Comparison of ENCODE assay signal across 22 cellular contexts in the genomic region with DNA sequence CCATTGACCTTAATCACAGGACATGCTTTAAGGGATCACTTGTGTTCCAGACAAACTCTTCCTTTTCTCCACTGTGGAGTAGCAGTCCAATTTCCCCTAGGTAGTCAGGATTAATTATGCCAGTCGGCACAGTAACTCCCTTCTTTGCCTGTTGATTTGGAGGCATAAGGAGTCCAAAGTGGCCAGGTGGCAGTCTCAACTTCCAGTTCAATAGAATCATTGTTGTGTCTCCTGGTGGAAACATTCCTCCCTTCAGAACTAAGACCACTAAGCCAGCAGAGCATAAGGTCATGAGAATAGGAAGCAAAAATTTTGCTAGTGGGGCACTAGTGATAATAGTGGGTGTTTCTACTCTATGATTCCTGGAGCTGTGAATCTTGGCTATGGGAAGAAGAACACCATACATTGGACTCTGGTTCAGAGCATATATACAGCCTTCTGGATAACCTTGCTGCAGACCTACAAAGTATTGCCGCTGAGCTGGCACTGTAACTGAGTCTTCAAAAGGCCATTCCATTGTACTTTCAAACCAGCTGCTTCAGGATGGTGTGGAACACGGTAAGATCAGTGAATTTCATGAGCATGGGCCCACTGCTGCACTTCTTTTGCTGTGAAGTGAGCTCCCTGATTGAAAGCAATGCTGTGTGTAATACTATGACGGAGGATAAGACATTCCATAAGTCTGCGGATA.
"Had no signal": no experiment of that assay in that cellular context is flagged by ENCODE, and none has a peak within 500 bp of the region (broad histone marks: within the 10 kb centered on the region; RNA-seq: fewer than 3 reads in every experiment).

No MANE protein-coding gene starts in this region.

- DNase-seq: cortex of kidney; dorsolateral prefrontal cortex; effector CD8-positive, alpha-beta T cell; esophagus squamous epithelium; foreskin keratinocyte; left colon; left ventricle myocardium superior; mesendoderm; naive thymus-derived CD4-positive, alpha-beta T cell; nephron progenitor cell; right cardiac atrium; stimulated activated CD4-positive, alpha-beta T cell treated with anti-CD3 and anti-CD28 coated beads, Interleukin-4, amount 100 ng/mL, for 1 hour; stimulated activated CD8-positive, alpha-beta memory T cell treated with anti-CD3 and anti-CD28 coated beads, Interleukin-4, amount 100 ng/mL, for 48 hours; stimulated activated naive CD8-positive, alpha-beta T cell treated with anti-CD3 and anti-CD28 coated beads, Interleukin-15, Interleukin-2, amounts not matched to agents 100 U/mL and 50 U/mL, for 24 hours; upper lobe of right lung had no signal

- H3K27ac ChIP-seq: dorsolateral prefrontal cortex, esophagus squamous epithelium, foreskin keratinocyte, hepatocyte, neutrophil, tibial artery, upper lobe of right lung had no signal

- H3K79me2 ChIP-seq: hepatocyte had no signal

- H3K4me3 ChIP-seq: dorsolateral prefrontal cortex, esophagus squamous epithelium, hepatocyte, lung, smooth muscle cell, tibial artery, upper lobe of right lung had no signal

- H3K9me3 ChIP-seq: esophagus squamous epithelium, neutrophil, tibial artery, upper lobe of right lung had no signal

- H2AFZ ChIP-seq: hepatocyte had no signal

- FAIRE-seq: endometrium had no signal

- H3K4me2 ChIP-seq: hepatocyte, smooth muscle cell had no signal

- H3K27me3 ChIP-seq: dorsolateral prefrontal cortex, esophagus squamous epithelium, foreskin keratinocyte, hepatocyte, neutrophil, tibial artery, upper lobe of right lung had no signal

- H3K36me3 ChIP-seq: esophagus squamous epithelium, neutrophil, tibial artery, upper lobe of right lung had no signal

- ATAC-seq: foreskin keratinocyte; left ventricle myocardium superior; naive thymus-derived CD4-positive, alpha-beta T cell; stimulated activated effector memory CD8-positive, alpha-beta T cell treated with anti-CD3 and anti-CD28 coated beads, Interleukin-12 subunit alpha, Interleukin-12 subunit beta, amount 100 ng/mL, for 72 hours; stimulated activated naive CD8-positive, alpha-beta T cell treated with anti-CD3 and anti-CD28 coated beads, Interleukin-15, Interleukin-2, amounts not matched to agents 100 U/mL and 50 U/mL, for 24 hours; upper lobe of right lung had no signal

- H3K4me1 ChIP-seq: foreskin keratinocyte had no signal
